8 cellular contexts compared by ENCODE assay signal in genomic region chr6:121932071-121933009, GRCh38.
DNase-seq lines count a peak whose midpoint lies in the region; ATAC-seq and TF ChIP-seq lines count a peak whose summit lies in the region.

No MANE protein-coding gene starts in this region.

- ATAC-seq in HG03378 (IDR thresholded peaks at IDR 0.05; ENCODE audit: unreplicated experiment) (no peak), HG02763 (IDR thresholded peaks at IDR 0.05; ENCODE audit: unreplicated experiment) (no peak)

- peak overlapping the region; percentile 88 for H3K27ac Mint-ChIP-seq in glutamatergic neuron (ENCODE audit: unreplicated experiment)

- H3K4me3 Mint-ChIP-seq in glutamatergic neuron (ENCODE audit: unreplicated experiment), result peak overlapping the region; percentile 41

- H3K4me1 Mint-ChIP-seq in glutamatergic neuron (ENCODE audit: low read depth, unreplicated experiment), result peaks cover 22% of the 10 kb centered on the region

- H3K9me3 Mint-ChIP-seq in glutamatergic neuron (ENCODE audit: unreplicated experiment), result peaks cover 5% of the 10 kb centered on the region

- peak overlapping the region; percentile 75 for H3K4me3 ChIP-seq in SK-N-MC

- DNase-seq in GM03348 (ENCODE audit: low spot score) (peak; percentile 88), SK-N-MC (ENCODE audit: low read depth, low spot score) (no peak), glutamatergic neuron (peak; percentile 63), retina (peak; percentile 48)
- DNase-seq in effector CD4-positive, alpha-beta T cell, result no peak
- DNase-seq in activated CD4-positive, CD25-positive, alpha-beta regulatory T cell treated with anti-CD3 and anti-CD28 coated beads, Interleukin-2, amount 50 U/mL, for 72 hours, result no peak

- peaks cover 2% of the 10 kb centered on the region for H3K27me3 Mint-ChIP-seq in glutamatergic neuron (ENCODE audit: unreplicated experiment)

- no peaks in the 10 kb centered on the region for H3K36me3 Mint-ChIP-seq in glutamatergic neuron (ENCODE audit: unreplicated experiment)

- H3K9ac ChIP-seq in SK-N-MC (ENCODE audit: insufficient read length), result peak overlapping the region; percentile 36

- H3K36me3 ChIP-seq in SK-N-MC (ENCODE audit: insufficient read depth, low read length), result no peaks in the 10 kb centered on the region

- TF ChIP-seq CTCF in glutamatergic neuron (IDR thresholded peaks at IDR 0.05; ENCODE audit: partially characterized antibody, unreplicated experiment), result no peak

- H3K9me3 ChIP-seq in SK-N-MC (ENCODE audit: low read depth, low read length), result no peaks in the 10 kb centered on the region

- peak overlapping the region; percentile 79 for H3K27ac ChIP-seq in SK-N-MC

Comparison
In these comparisons a context has a peak if more than half of its experiments do, and no peak if none do; other contexts are left out.
1. DNase-seq: peak in GM03348 (single experiment), glutamatergic neuron (single experiment) and retina (single experiment); none in SK-N-MC (single experiment), effector CD4-positive, alpha-beta T cell (single experiment) and activated CD4-positive, CD25-positive, alpha-beta regulatory T cell treated with anti-CD3 and anti-CD28 coated beads, Interleukin-2, amount 50 U/mL, for 72 hours (single experiment).